9 cellular contexts compared by ENCODE assay signal in the genomic region with DNA sequence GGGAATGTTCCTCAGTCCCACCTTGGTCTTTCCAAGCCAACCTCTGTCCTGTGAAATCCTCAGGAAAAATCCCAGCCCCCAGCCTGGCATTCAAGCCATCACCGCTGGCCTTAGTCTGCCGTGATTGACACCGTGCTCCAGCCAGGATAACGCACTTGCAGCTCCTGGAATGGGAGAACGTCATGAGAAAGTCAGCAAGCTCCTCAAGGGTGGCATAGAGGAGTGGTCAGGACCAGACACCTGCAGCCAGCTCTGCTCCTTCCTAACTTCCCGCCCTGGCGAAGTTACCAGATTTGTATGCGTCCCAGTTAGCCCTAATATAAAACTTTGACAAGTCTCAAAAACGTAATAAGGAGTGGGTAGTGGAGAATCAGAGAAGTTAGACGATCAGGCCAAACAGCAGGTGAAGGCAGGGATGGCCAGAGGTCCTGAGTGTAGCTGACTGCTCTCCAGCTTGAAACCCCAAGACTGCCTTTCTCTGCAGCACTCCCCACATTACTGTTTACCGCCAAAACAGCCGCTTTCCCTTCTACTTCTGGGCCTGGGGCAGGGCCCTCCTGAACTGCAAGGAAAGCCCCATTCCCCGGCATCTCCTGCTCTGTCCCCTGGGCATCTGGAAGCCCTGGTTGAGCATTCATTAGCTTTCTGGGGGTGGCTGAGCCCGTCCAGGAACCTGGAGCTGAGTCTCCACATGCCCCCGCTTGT. TPM values are rescaled to one million over a fixed set of nuclear protein-coding genes. Genes with fewer than 3 reads are reported as not detected.
DNase-seq lines count a peak whose midpoint lies in the region; ATAC-seq, FAIRE-seq and TF ChIP-seq lines count a peak whose summit lies in the region.
"Had no signal": no experiment of that assay in that cellular context is flagged by ENCODE, and none has a peak within 500 bp of the region (broad histone marks: within the 10 kb centered on the region; RNA-seq: fewer than 3 reads in every experiment).

No MANE protein-coding gene starts in this region.

- H3K4me1 Mint-ChIP-seq in stimulated activated memory B cell treated with anti-CD40 and anti-IgM and Interleukin-4, amounts not matched to agents 10 μg/mL and 1 μg/mL and 100 μg/mL, for 72 hours = peaks cover 4% of the 10 kb centered on the region

- no peak for TF ChIP-seq CTCF in D721Med (IDR thresholded peaks at IDR 0.05; ENCODE audit: insufficient read depth, missing control alignments)

- 60% methylated on average over 15 of the region's 15 CpGs for WGBS in right cardiac atrium

- H3K36me3 ChIP-seq in adipocyte (ENCODE audit: control insufficient read depth, insufficient read depth, low read length, severe bottlenecking) = no peaks in the 10 kb centered on the region

- H3K27ac Mint-ChIP-seq in stimulated activated memory B cell treated with anti-CD40 and anti-IgM and Interleukin-4, amounts not matched to agents 10 μg/mL and 1 μg/mL and 100 μg/mL, for 72 hours = no peak overlapping the region

- H3K9me3 ChIP-seq in adipocyte (ENCODE audit: control insufficient read depth, low read length) = no peaks in the 10 kb centered on the region
- H3K9me3 ChIP-seq in right cardiac atrium (ENCODE audit: control insufficient read depth, low read length) = no peaks in the 10 kb centered on the region

- no peak for FAIRE-seq in D721Med (lab: Jason Lieb, UNC)

- H3K4me3 ChIP-seq in adipocyte (ENCODE audit: low read length) = peak overlapping the region; percentile 7
- peak overlapping the region; percentile 71 for H3K4me3 ChIP-seq in right cardiac atrium (ENCODE audit: low read length)

- no peaks in the 10 kb centered on the region for H3K36me3 Mint-ChIP-seq in stimulated activated memory B cell treated with anti-CD40 and anti-IgM and Interleukin-4, amounts not matched to agents 10 μg/mL and 1 μg/mL and 100 μg/mL, for 72 hours

- peaks cover 83% of the 10 kb centered on the region for H3K27me3 Mint-ChIP-seq in stimulated activated memory B cell treated with anti-CD40 and anti-IgM and Interleukin-4, amounts not matched to agents 10 μg/mL and 1 μg/mL and 100 μg/mL, for 72 hours

- no peaks in the 10 kb centered on the region for H3K27me3 ChIP-seq in adipocyte (replicated peaks; ENCODE audit: control insufficient read depth, insufficient read depth, low read length)
- H3K27me3 ChIP-seq in right cardiac atrium (ENCODE audit: control insufficient read depth, insufficient read depth) = no peaks in the 10 kb centered on the region

- H3K9me3 Mint-ChIP-seq in stimulated activated memory B cell treated with anti-CD40 and anti-IgM and Interleukin-4, amounts not matched to agents 10 μg/mL and 1 μg/mL and 100 μg/mL, for 72 hours = no peaks in the 10 kb centered on the region

- DNase-seq in NCI-H748 (lab: John Stamatoyannopoulos, UW; ENCODE audit: unreplicated experiment) (peak; percentile 58), NCI-H748 treated with DMSO at 0.1 percent for 48 hours (lab: John Stamatoyannopoulos, UW) (no peak), adipocyte (ENCODE audit: low read depth) (no peak), right cardiac atrium (peak in 1 of 3 donors; percentile 50), posterior vena cava (ENCODE audit: low spot score) (no peak), CD1c-positive myeloid dendritic cell (ENCODE audit: extremely low spot score) (no peak), D721Med (ENCODE audit: insufficient read length, low spot score) (no peak)
- DNase-seq: kidney glomerular epithelial cell had no signal

- intact Hi-C loops in right cardiac atrium (cut with DNase I) (no loop called here), posterior vena cava (cut with DNase I) (loop anchor here in 1 of 2 donors (5.0 kb wide), 1 partner anchor 37 kb away; no protein-coding TSS in a partner anchor)

- peak overlapping the region; percentile 92 for H3K27ac ChIP-seq in right cardiac atrium (ENCODE audit: low read length)

- H3K9ac ChIP-seq in adipocyte (ENCODE audit: low read length) = no peak overlapping the region

- H3K4me1 ChIP-seq in adipocyte (ENCODE audit: control insufficient read depth, insufficient read depth, low read length) (peaks cover 18% of the 10 kb centered on the region), right cardiac atrium (ENCODE audit: control insufficient read depth, insufficient read depth, low read length) (peaks cover 4% of the 10 kb centered on the region)

- ATAC-seq in right cardiac atrium = peak in 1 of 2 donors; percentile 15
- no peak for ATAC-seq in stimulated activated memory B cell treated with anti-CD40 and anti-IgM and Interleukin-4, amounts not matched to agents 10 μg/mL and 1 μg/mL and 100 μg/mL, for 72 hours

- peak overlapping the region; percentile 9 for H3K4me3 Mint-ChIP-seq in stimulated activated memory B cell treated with anti-CD40 and anti-IgM and Interleukin-4, amounts not matched to agents 10 μg/mL and 1 μg/mL and 100 μg/mL, for 72 hours

RNA-seq across cellular contexts. Expression of a gene that starts 1.3 kb away (rescaled TPM):
- total RNA-seq in right cardiac atrium = 1,000 to 10,000 TPM; 2,567 to 3,299 (median 2,969) TPM
- polyA plus RNA-seq in right cardiac atrium = 2,307 TPM
- 100 to 1,000 TPM; 117 to 138 TPM for total RNA-seq in posterior vena cava

Comparison
In these comparisons a context has a peak if more than half of its experiments do, and no peak if none do; other contexts are left out.
1. RNA of a gene that starts 1.3 kb away (total RNA-seq): 2,567 to 3,299 TPM in right cardiac atrium; 117 to 138 TPM in posterior vena cava; every median in the first group is over 10 times any median in the second.